In the genomic region with DNA sequence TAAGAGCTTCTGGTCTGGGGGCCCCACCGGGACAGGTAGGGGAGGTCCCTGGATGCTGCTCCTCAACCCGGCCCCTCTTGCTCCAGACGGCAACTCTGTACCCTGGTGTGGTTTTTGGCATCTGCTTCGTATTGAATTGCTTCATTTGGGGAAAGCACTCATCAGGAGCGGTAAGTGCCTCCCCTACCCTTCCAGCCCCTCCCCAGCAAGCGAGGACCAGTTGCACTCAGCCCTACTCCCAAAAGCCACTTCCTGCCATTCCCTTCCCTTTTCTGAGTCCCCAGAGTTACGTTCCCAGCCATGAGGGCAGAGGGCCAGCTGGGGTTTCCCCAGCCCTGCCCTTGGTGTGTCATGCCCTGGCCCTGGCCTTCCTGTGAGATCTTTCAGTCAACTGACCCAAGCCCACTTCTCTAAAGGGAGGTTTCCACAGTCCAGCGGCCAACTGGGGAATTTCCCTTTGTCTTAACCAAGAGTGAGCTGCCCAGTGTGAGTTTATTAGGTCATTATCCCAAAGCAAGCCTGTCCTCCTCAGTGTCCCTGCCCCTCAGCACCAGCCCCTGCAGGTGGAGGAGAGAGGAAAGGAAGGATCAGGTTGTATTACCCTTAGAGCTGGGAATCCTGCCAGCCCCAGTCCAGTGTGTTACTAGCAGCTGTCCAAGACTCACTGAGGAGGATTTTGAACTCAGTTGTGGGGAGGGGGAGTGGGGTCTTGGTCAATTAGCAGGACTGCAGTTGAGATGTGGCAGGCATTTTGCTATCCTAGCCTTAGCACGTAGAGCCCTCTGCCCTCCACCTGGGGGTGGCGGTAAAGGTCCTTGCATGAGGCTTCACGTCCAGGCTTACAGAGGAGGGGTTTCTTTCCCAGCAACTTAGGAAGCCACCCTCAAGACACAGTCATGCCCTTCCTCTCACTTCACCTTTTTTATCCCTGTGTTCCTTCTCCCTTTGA, we compare ENCODE assay signal across 1 cellular context.
TF ChIP-seq lines count a peak whose summit lies in the region.

No MANE protein-coding gene starts in this region.

TF ChIP-seq in endothelial cell of umbilical vein, 7 proteins besides CTCF, POLR2A, EP300 and RAD21:
- TF ChIP-seq MYC (IDR thresholded peaks at IDR 0.05; ENCODE audit: low read depth, low read length) (no peak), GATA2 (IDR thresholded peaks at IDR 0.05; ENCODE audit: insufficient read depth, insufficient read length, low read depth, low read length) (no peak), EZH2 (IDR thresholded peaks at IDR 0.05; ENCODE audit: borderline replicate concordance, low read depth, low read length, severe bottlenecking) (no peak), POLR2AphosphoS5 (IDR thresholded peaks at IDR 0.05; ENCODE audit: insufficient read depth, low read depth, low read length) (no peak), FOS (IDR thresholded peaks at IDR 0.05; ENCODE audit: borderline replicate concordance, insufficient read depth, low read length) (peak; percentile 32)
- TF ChIP-seq, protein P1, sequence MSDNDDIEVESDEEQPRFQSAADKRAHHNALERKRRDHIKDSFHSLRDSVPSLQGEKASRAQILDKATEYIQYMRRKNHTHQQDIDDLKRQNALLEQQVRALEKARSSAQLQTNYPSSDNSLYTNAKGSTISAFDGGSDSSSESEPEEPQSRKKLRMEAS (IDR thresholded peaks at IDR 0.05; ENCODE audit: insufficient read depth, insufficient read length): no peak
TF ChIP-seq in endothelial cell of umbilical vein: peak in this region for 1.
